In genomic region chr1:49824261-49824660, GRCh38 we compare ENCODE assay signal across 24 cellular contexts.
"Had no signal": no experiment of that assay in that cellular context is flagged by ENCODE, and none has a peak within 500 bp of the region (broad histone marks: within the 10 kb centered on the region; RNA-seq: fewer than 3 reads in every experiment).

No MANE protein-coding gene starts in this region.

- H3K27ac Mint-ChIP-seq: stimulated activated effector memory CD8-positive, alpha-beta T cell treated with anti-CD3 and anti-CD28 coated beads, Interleukin-12 subunit alpha, Interleukin-12 subunit beta, amount 100 ng/mL, for 72 hours; stimulated activated memory B cell treated with anti-CD40 and anti-IgM and Interleukin-4, amounts not matched to agents 10 μg/mL and 1 μg/mL and 100 μg/mL, for 72 hours; stimulated activated naive B cell treated with anti-CD40 and anti-IgM and Interleukin-4, amounts not matched to agents 10 μg/mL and 1 μg/mL and 100 μg/mL, for 72 hours; stimulated activated naive CD8-positive, alpha-beta T cell treated with anti-CD3 and anti-CD28 coated beads, Interleukin-15, Interleukin-2, amounts not matched to agents 100 ng/mL and 50 ng/mL, for 24 hours; type B pancreatic cell had no signal

- DNase-seq: stimulated activated CD4-positive, alpha-beta T cell treated with anti-CD3 and anti-CD28 coated beads, Interleukin-2, amount 100 ng/mL, for 48 hours; stimulated activated CD4-positive, alpha-beta T cell treated with anti-CD3 and anti-CD28 coated beads, Interleukin-4, amount 100 ng/mL, for 1 hour; stimulated activated CD4-positive, alpha-beta T cell treated with anti-CD3 and anti-CD28 coated beads, Interleukin-4, amount 100 ng/mL, for 24 hours; stimulated activated CD4-positive, alpha-beta T cell treated with anti-CD3 and anti-CD28 coated beads, Interleukin-4, amount 100 ng/mL, for 4 hours; stimulated activated CD8-positive, alpha-beta memory T cell treated with anti-CD3 and anti-CD28 coated beads, Interleukin-4, amount 100 ng/mL, for 48 hours; stimulated activated naive B cell treated with anti-CD40 and anti-IgM and Interleukin-4, amounts not matched to agents 10 μg/mL and 1 μg/mL and 100 μg/mL, for 72 hours; stimulated activated naive CD4-positive, alpha-beta T cell; stimulated activated naive CD4-positive, alpha-beta T cell treated with Interleukin-2 at 50 U/mL for 16 hours; stimulated activated naive CD8-positive, alpha-beta T cell treated with anti-CD3 and anti-CD28 coated beads, Interleukin-15, amount 100 ng/mL, for 72 hours; stimulated activated naive CD8-positive, alpha-beta T cell treated with anti-CD3 and anti-CD28 coated beads, Interleukin-15, Interleukin-2, amounts not matched to agents 100 U/mL and 50 U/mL, for 24 hours; stomach; substantia nigra; testis; thyroid gland; tibial artery; transverse colon; trophoblast cell; upper lobe of left lung; upper lobe of right lung; uterus had no signal

- ATAC-seq: stimulated activated effector memory CD8-positive, alpha-beta T cell treated with anti-CD3 and anti-CD28 coated beads, Interleukin-12 subunit alpha, Interleukin-12 subunit beta, amount 100 ng/mL, for 72 hours; stimulated activated memory B cell treated with anti-CD40 and anti-IgM and Interleukin-4, amounts not matched to agents 10 μg/mL and 1 μg/mL and 100 μg/mL, for 72 hours; stimulated activated naive B cell treated with anti-CD40 and anti-IgM and Interleukin-4, amounts not matched to agents 10 μg/mL and 1 μg/mL and 100 μg/mL, for 72 hours; stimulated activated naive CD8-positive, alpha-beta T cell treated with anti-CD3 and anti-CD28 coated beads, Interleukin-15, amount 100 ng/mL, for 72 hours; stimulated activated naive CD8-positive, alpha-beta T cell treated with anti-CD3 and anti-CD28 coated beads, Interleukin-15, Interleukin-2, amounts not matched to agents 100 U/mL and 50 U/mL, for 24 hours; upper lobe of right lung had no signal

- H3K36me3 Mint-ChIP-seq: stimulated activated effector memory CD8-positive, alpha-beta T cell treated with anti-CD3 and anti-CD28 coated beads, Interleukin-12 subunit alpha, Interleukin-12 subunit beta, amount 100 ng/mL, for 72 hours; stimulated activated memory B cell treated with anti-CD40 and anti-IgM and Interleukin-4, amounts not matched to agents 10 μg/mL and 1 μg/mL and 100 μg/mL, for 72 hours; stimulated activated naive B cell treated with anti-CD40 and anti-IgM and Interleukin-4, amounts not matched to agents 10 μg/mL and 1 μg/mL and 100 μg/mL, for 72 hours; type B pancreatic cell had no signal
